Comparison of ENCODE assay signal across 8 cellular contexts in the genomic region with DNA sequence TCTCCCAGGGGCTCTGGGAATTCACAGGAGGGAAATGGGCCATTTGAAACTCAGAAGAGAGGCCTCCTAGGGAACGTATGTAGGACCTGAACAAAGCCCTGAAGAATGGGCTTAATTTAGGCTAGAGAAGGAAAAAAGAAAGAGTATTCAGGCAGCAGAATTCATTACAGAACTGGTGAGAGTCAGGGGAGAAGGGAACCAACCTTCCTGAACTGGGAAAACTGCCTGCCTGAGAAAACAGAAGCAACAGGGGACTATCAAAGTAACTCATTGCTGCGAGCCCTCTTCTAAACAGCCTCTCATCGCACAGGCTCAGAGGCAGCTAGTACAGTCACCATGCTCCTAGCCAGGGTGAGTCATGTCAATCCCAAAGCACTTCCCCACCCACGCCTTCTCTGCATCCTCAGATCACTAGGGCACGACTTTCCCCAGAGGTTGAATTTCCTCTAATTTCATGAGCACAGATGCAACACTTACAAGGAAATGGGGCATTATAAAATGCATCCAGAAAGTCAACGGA.
DNase-seq lines count a peak whose midpoint lies in the region; ATAC-seq and TF ChIP-seq lines count a peak whose summit lies in the region.

No MANE protein-coding gene starts in this region.

- no peak overlapping the region for H3K4me3 ChIP-seq in right atrium auricular region

- H3K27ac ChIP-seq in right atrium auricular region: peak overlapping the region in 1 of 2 donors; percentile 37

- H3K4me1 ChIP-seq in right atrium auricular region: peaks cover 0 to 9% of the 10 kb centered on the region in 2 donors

- H3K9me3 ChIP-seq in right atrium auricular region: no peaks in the 10 kb centered on the region

- no peak overlapping the region for H3K4me3 Mint-ChIP-seq in activated T-helper 17 cell treated with anti-CD3 and anti-CD28 coated beads, Interleukin-2, amount 50 U/mL, for 72 hours

- H3K36me3 ChIP-seq in right atrium auricular region: no peaks in the 10 kb centered on the region

- DNase-seq in AG20443 (ENCODE audit: low spot score) (peak; percentile 94), HS-27A (ENCODE audit: low read depth) (peak; percentile 74), right atrium auricular region (ENCODE audit: low spot score) (peak; percentile 76), T-helper 9 cell (no peak), SK-N-DZ (ENCODE audit: low spot score) (no peak)
- peak; percentile 7 for DNase-seq in stimulated activated CD4-positive, alpha-beta T cell treated with anti-CD3 and anti-CD28 coated beads, Interleukin-4, amount 100 ng/mL, for 24 hours

- peak; percentile 64 for ATAC-seq in GM19395 (IDR thresholded peaks at IDR 0.05; ENCODE audit: unreplicated experiment)
- peak; percentile 76 for ATAC-seq in activated T-helper 17 cell treated with anti-CD3 and anti-CD28 coated beads, Interleukin-2, amount 50 U/mL, for 72 hours (replicated peaks)

- H3K9me3 Mint-ChIP-seq in activated T-helper 17 cell treated with anti-CD3 and anti-CD28 coated beads, Interleukin-2, amount 50 U/mL, for 72 hours: no peaks in the 10 kb centered on the region

- H3K27me3 Mint-ChIP-seq in activated T-helper 17 cell treated with anti-CD3 and anti-CD28 coated beads, Interleukin-2, amount 50 U/mL, for 72 hours: peaks cover 16% of the 10 kb centered on the region

- H3K27me3 ChIP-seq in right atrium auricular region: no peaks in the 10 kb centered on the region

- no peak for TF ChIP-seq CTCF in right atrium auricular region (IDR thresholded peaks at IDR 0.05)

- no peak overlapping the region for H3K27ac Mint-ChIP-seq in activated T-helper 17 cell treated with anti-CD3 and anti-CD28 coated beads, Interleukin-2, amount 50 U/mL, for 72 hours

- no peaks in the 10 kb centered on the region for H3K36me3 Mint-ChIP-seq in activated T-helper 17 cell treated with anti-CD3 and anti-CD28 coated beads, Interleukin-2, amount 50 U/mL, for 72 hours (ENCODE audit: low read depth)

- peaks cover 23% of the 10 kb centered on the region for H3K4me1 Mint-ChIP-seq in activated T-helper 17 cell treated with anti-CD3 and anti-CD28 coated beads, Interleukin-2, amount 50 U/mL, for 72 hours

Comparison
In these comparisons a context has a peak if more than half of its experiments do, and no peak if none do; other contexts are left out.
1. DNase-seq: peak in AG20443 (single experiment), HS-27A (single experiment), right atrium auricular region (single experiment) and stimulated activated CD4-positive, alpha-beta T cell treated with anti-CD3 and anti-CD28 coated beads, Interleukin-4, amount 100 ng/mL, for 24 hours (single experiment); none in T-helper 9 cell (single experiment) and SK-N-DZ (single experiment).